22 cellular contexts compared by ENCODE assay signal in the genomic region with DNA sequence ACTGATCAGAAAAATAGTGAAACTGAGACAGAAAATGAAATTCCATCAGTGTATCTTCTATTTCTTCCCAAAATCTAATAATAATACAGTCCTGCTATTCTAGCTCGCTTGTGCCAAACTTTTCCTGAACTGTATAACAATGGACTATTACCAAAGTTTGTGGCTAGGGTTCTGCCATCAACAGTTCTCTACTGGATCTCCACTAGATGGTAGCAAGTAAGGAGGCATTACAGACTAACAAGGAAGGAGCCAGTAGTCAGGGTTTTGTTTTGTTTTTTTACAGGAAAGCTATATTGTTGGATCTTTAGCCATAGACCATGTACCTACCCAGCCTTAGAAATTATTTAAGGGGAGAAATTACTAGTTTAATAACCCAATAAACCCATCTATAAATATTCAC. TPM values are rescaled to one million over a fixed set of nuclear protein-coding genes. Genes with fewer than 3 reads are reported as not detected.
DNase-seq lines count a peak whose midpoint lies in the region; ATAC-seq, FAIRE-seq and TF ChIP-seq lines count a peak whose summit lies in the region.
"Had no signal": no experiment of that assay in that cellular context is flagged by ENCODE, and none has a peak within 500 bp of the region (broad histone marks: within the 10 kb centered on the region; RNA-seq: fewer than 3 reads in every experiment).

No MANE protein-coding gene starts in this region.

- H3K27ac ChIP-seq in A549 = no peak overlapping the region
- H3K27ac ChIP-seq in VCaP = no peak overlapping the region
- H3K27ac ChIP-seq: breast epithelium, lower lobe of right lung, Peyer's patch, prostate gland, upper lobe of right lung had no signal

- no peak overlapping the region for H3K4me3 ChIP-seq in A549
- no peak overlapping the region for H3K4me3 ChIP-seq in fibroblast of the aortic adventitia (ENCODE audit: low read depth, low read length)
- H3K4me3 ChIP-seq: breast epithelium, lower lobe of right lung, Peyer's patch, prostate gland, upper lobe of right lung had no signal

- TF ChIP-seq EP300 in A549 (IDR thresholded peaks at IDR 0.05) = no peak

- POLR2A ChIA-PET in A549 (lab: Yijun Ruan, JAX) = no interaction called here

- TF ChIP-seq CTCF in A549 (IDR thresholded peaks at IDR 0.05) (no peak), VCaP (conservative IDR thresholded peaks at IDR 0.05) (peak; percentile 39; the same call in 1 of the 2 replicates), fibroblast of the aortic adventitia (IDR thresholded peaks at IDR 0.05; ENCODE audit: insufficient read depth, low read length) (peak; percentile 30)

- CTCF ChIA-PET in A549 (lab: Yijun Ruan, JAX) = interaction anchor here (6.6 kb wide), 1 partner anchor 11 kb away, joined by 31 read pairs; the partner anchor contains the start of gene MTERF1

- DNase-seq in A549 (ENCODE audit: low read depth in 1 of 2, low spot score in 1 of 2) = peak in 1 of 2 experiments; percentile 7
- peak; percentile 31 to 32 for DNase-seq in Kasumi-1 (lab: John Stamatoyannopoulos, UW)
- DNase-seq in fibroblast of the aortic adventitia (ENCODE audit: low read depth) = peak; percentile 23
- no peak for DNase-seq in GM12891 (ENCODE audit: insufficient read length, low spot score)
- DNase-seq in anterior cingulate cortex (lab: John Stamatoyannopoulos, UW) = no peak
- DNase-seq: activated CD4-positive, alpha-beta memory T cell treated with anti-CD3 and anti-CD28 coated beads, Interleukin-2, amount 10 ng/mL, durations not matched to agents 7 days and 5 days; activated gamma-delta T cell treated with Interleukin-2 at 50 U/mL for 16 hours; CD4-positive, alpha-beta T cell; DMS153; GDM1; kidney; lower lobe of right lung; NCI-H1417; NCI-H510A; NK-92 treated with Interleukin-12 subunit alpha and Interleukin-12 subunit beta, amount 100 ng/mL, for 24 hours; Peyer's patch; upper lobe of right lung had no signal

- no peak for TF ChIP-seq RAD21 in A549 (conservative IDR thresholded peaks at IDR 0.05 in 1 of 2, IDR thresholded peaks at IDR 0.05 in 1 of 2)

- no peaks in the 10 kb centered on the region for H3K9me3 ChIP-seq in A549
- H3K9me3 ChIP-seq: breast epithelium, lower lobe of right lung, Peyer's patch, prostate gland, upper lobe of right lung had no signal

- TF ChIP-seq POLR2A in A549 (IDR thresholded peaks at IDR 0.05; ENCODE audit: low read length) (no peak), GM12891 (IDR thresholded peaks at IDR 0.05; ENCODE audit: low read depth, low read length) (no peak)

- no peaks in the 10 kb centered on the region for H3K4me1 ChIP-seq in A549
- H3K4me1 ChIP-seq: breast epithelium, lower lobe of right lung, Peyer's patch, prostate gland, upper lobe of right lung had no signal

- 78% methylated on average over 1 of the region's 1 CpG for WGBS in A549 (ENCODE audit: missing lambda C conversion rate)

- ATAC-seq in A549 = peak; percentile 45 to 62; a peak in 3 of 6 replicates
- ATAC-seq in GM18870 (IDR thresholded peaks at IDR 0.05; ENCODE audit: unreplicated experiment) = no peak
- ATAC-seq in HG03342 (IDR thresholded peaks at IDR 0.05; ENCODE audit: unreplicated experiment) = no peak
- ATAC-seq: lower lobe of right lung, upper lobe of right lung had no signal

- no peak overlapping the region for H3K4me2 ChIP-seq in A549

- FAIRE-seq in A549 (lab: Jason Lieb, UNC) = no peak
- FAIRE-seq in GM12891 (lab: Jason Lieb, UNC) = no peak
- FAIRE-seq: kidney had no signal

TF ChIP-seq in A549, 52 proteins besides CTCF, POLR2A, EP300 and RAD21:
- TF ChIP-seq MAX (IDR thresholded peaks at IDR 0.05) (no peak), HDAC2 (IDR thresholded peaks at IDR 0.05) (no peak), MAFK (IDR thresholded peaks at IDR 0.05; ENCODE audit: partially characterized antibody) (no peak), FOXS1 (CRISPR knock-in tag; IDR thresholded peaks at IDR 0.05) (no peak), HOXB5 (CRISPR knock-in tag; IDR thresholded peaks at IDR 0.05) (no peak), POLR2AphosphoS2 (conservative IDR thresholded peaks at IDR 0.05; ENCODE audit: low read length) (no peak), HMGXB4 (CRISPR knock-in tag; IDR thresholded peaks at IDR 0.05; ENCODE audit: borderline replicate concordance) (no peak), EHMT2 (IDR thresholded peaks at IDR 0.05; ENCODE audit: low read depth) (no peak), TFCP2L1 (CRISPR knock-in tag; IDR thresholded peaks at IDR 0.05) (no peak), FOSB (CRISPR knock-in tag; IDR thresholded peaks at IDR 0.05) (no peak), RARB (CRISPR knock-in tag; IDR thresholded peaks at IDR 0.05) (no peak)
- TF ChIP-seq, protein P1, sequence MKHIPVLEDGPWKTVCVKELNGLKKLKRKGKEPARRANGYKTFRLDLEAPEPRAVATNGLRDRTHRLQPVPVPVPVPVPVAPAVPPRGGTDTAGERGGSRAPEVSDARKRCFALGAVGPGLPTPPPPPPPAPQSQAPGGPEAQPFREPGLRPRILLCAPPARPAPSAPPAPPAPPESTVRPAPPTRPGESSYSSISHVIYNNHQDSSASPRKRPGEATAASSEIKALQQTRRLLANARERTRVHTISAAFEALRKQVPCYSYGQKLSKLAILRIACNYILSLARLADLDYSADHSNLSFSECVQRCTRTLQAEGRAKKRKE (CRISPR knock-in tag; IDR thresholded peaks at IDR 0.05; ENCODE audit: low read depth) = no peak

TF ChIP-seq in GM12891, 5 proteins besides CTCF, POLR2A, EP300 and RAD21:
- TF ChIP-seq TAF1 (IDR thresholded peaks at IDR 0.05; ENCODE audit: low read depth, low read length) (no peak), PAX5 (IDR thresholded peaks at IDR 0.05; ENCODE audit: insufficient read depth, low read length, severe bottlenecking) (no peak), POLR2AphosphoS5 (IDR thresholded peaks at IDR 0.05; ENCODE audit: low read depth, low read length) (no peak)

RNA-seq across cellular contexts. Expression of gene MTERF1, which starts 10.8 kb away (rescaled TPM):
- polyA plus RNA-seq in A549 (2011; rRNA removed) = 16.4 and 20.1 TPM in 2 replicates
- polyA plus RNA-seq in A549 (2012; cell fraction: cytosol; rRNA removed) = 3.9 and 4.3 TPM in 2 replicates
- polyA plus RNA-seq in A549 (2012; cell fraction: nucleus; rRNA removed) = 2.4 and 2.5 TPM in 2 replicates
- polyA plus RNA-seq in A549 (2017; fragmentation: RNase III; extraction: RNeasy Plus Mini Kit Qiagen cat#74134 plus additional on column Dnase treatment) = 12.8 to 14.4 TPM (median 14.4 TPM) in 3 replicates
- polyA minus RNA-seq in A549 (2011; rRNA and poly(A)+ RNA removed) = 4.8 and 8.7 TPM in 2 replicates
- total RNA-seq in fibroblast of the aortic adventitia (ENCODE audit: low replicate concordance) = 10.9 and 15.8 TPM in 2 replicates
- 13.4 TPM for polyA plus RNA-seq in GM12891 (2012; ENCODE audit: low read depth, missing spikeins)

Comparison
In these comparisons a context has a peak if more than half of its experiments do, and no peak if none do; other contexts are left out.
1. ATAC-seq: peak in A549 (2 of 2); none in GM18870 (single experiment) and HG03342 (single experiment).
2. DNase-seq: peak in Kasumi-1 (2 of 2) and fibroblast of the aortic adventitia (single experiment); none in GM12891 (single experiment) and anterior cingulate cortex (0 of 58).